9 cellular contexts compared by ENCODE assay signal in genomic region chr17:66567234-66568170, GRCh38.
A peak's percentile ranks its signal among the peaks of the same experiment; 100 is the strongest.
DNase-seq lines count a peak whose midpoint lies in the region; ATAC-seq, FAIRE-seq and TF ChIP-seq lines count a peak whose summit lies in the region.
"Had no signal": no experiment of that assay in that cellular context is flagged by ENCODE, and none has a peak within 500 bp of the region (broad histone marks: within the 10 kb centered on the region; RNA-seq: fewer than 3 reads in every experiment).

No MANE protein-coding gene starts in this region.

- H3K4me1 ChIP-seq in tibial nerve: peaks cover 0 to 25% (median 7%) of the 10 kb centered on the region in 4 donors

- FAIRE-seq in RCC 7860 (lab: Jason Lieb, UNC) (peak; percentile 77), frontal cortex (lab: Jason Lieb, UNC) (no peak)

- no peaks in the 10 kb centered on the region for H3K27me3 ChIP-seq in tibial nerve

- no peak overlapping the region for H3K4me3 ChIP-seq in AG09309 (ENCODE audit: control insufficient read depth, low read depth, low read length)
- no peak overlapping the region for H3K4me3 ChIP-seq in tibial nerve

- no peaks in the 10 kb centered on the region for H3K9me3 Mint-ChIP-seq in osteocyte (ENCODE audit: unreplicated experiment)

- no peaks in the 10 kb centered on the region for H3K36me3 ChIP-seq in tibial nerve

- peaks cover 52% of the 10 kb centered on the region for H3K4me1 Mint-ChIP-seq in osteocyte (ENCODE audit: unreplicated experiment)

- H3K27ac ChIP-seq in tibial nerve: peak overlapping the region in 2 of 4 donors; percentile 40 to 52

- H3K27me3 Mint-ChIP-seq in osteocyte (ENCODE audit: unreplicated experiment): no peaks in the 10 kb centered on the region
- H3K27me3 Mint-ChIP-seq: IgD-negative memory B cell had no signal

- TF ChIP-seq POLR2A in tibial nerve (IDR thresholded peaks at IDR 0.05): no peak

- 50 to 54% methylated on average over 15 of the region's 15 CpGs for WGBS in tibial nerve, 2 donors

- ATAC-seq in GM18868 (IDR thresholded peaks at IDR 0.05; ENCODE audit: unreplicated experiment) (peak; percentile 74), HG03521 (IDR thresholded peaks at IDR 0.05; ENCODE audit: unreplicated experiment) (peak; percentile 79)

- peak in 1 of 2 donors; percentile 76 for TF ChIP-seq EP300 in tibial nerve (IDR thresholded peaks at IDR 0.05)

- TF ChIP-seq CTCF in AG09309 (IDR thresholded peaks at IDR 0.05; ENCODE audit: control insufficient read depth, insufficient read depth, low read depth, low read length, missing control alignments) (peak; percentile 93), osteocyte (IDR thresholded peaks at IDR 0.05) (peak; percentile 85), tibial nerve (IDR thresholded peaks at IDR 0.05) (peak; percentile 72 to 86 (median 75))

- no peak overlapping the region for H3K4me3 Mint-ChIP-seq in osteocyte (ENCODE audit: unreplicated experiment)
- H3K4me3 Mint-ChIP-seq: IgD-negative memory B cell had no signal

- DNase-seq in AG09309 (ENCODE audit: low read depth): peak; percentile 57
- peak; percentile 69 for DNase-seq in RCC 7860 (ENCODE audit: low spot score)
- peak; percentile 67 for DNase-seq in activated T-helper 9 cell treated with anti-CD3 and anti-CD28 coated beads, Interleukin-2, amount 50 U/mL, for 16 hours (ENCODE audit: low read depth)
- peak; percentile 37 to 64 for DNase-seq in frontal cortex (ENCODE audit: low spot score in 2 of 2)
- peak; percentile 89 for DNase-seq in osteocyte (ENCODE audit: extremely low spot score, unreplicated experiment)
- DNase-seq in tibial nerve (ENCODE audit: low spot score in 2 of 2): peak; percentile 76 to 90

- H3K9me3 ChIP-seq in tibial nerve: no peaks in the 10 kb centered on the region

- peaks cover 1% of the 10 kb centered on the region for H3K36me3 Mint-ChIP-seq in osteocyte (ENCODE audit: unreplicated experiment)
- H3K36me3 Mint-ChIP-seq: IgD-negative memory B cell had no signal

- peak overlapping the region; percentile 32 for H3K27ac Mint-ChIP-seq in osteocyte (ENCODE audit: unreplicated experiment)
